23 cellular contexts compared by ENCODE assay signal in genomic region chr5:144511581-144512072, GRCh38.
"Had no signal": no experiment of that assay in that cellular context is flagged by ENCODE, and none has a peak within 500 bp of the region (broad histone marks: within the 10 kb centered on the region; RNA-seq: fewer than 3 reads in every experiment).

No MANE protein-coding gene starts in this region.

- H3K4me3 ChIP-seq: coronary artery, esophagus muscularis mucosa, gastroesophageal sphincter, heart left ventricle, lower lobe of right lung, skin epidermis, stomach, thyroid gland, vagina had no signal

- H3K27ac ChIP-seq: coronary artery, esophagus muscularis mucosa, foreskin keratinocyte, gastroesophageal sphincter, heart left ventricle, lower lobe of right lung, neutrophil, skin epidermis, stomach, thyroid gland, vagina had no signal

- H3K4me3 Mint-ChIP-seq: central memory CD8-positive, alpha-beta T cell; natural killer cell; neural crest cell; stimulated activated naive B cell treated with anti-CD40 and anti-IgM and Interleukin-4, amounts not matched to agents 10 μg/mL and 1 μg/mL and 100 μg/mL, for 72 hours had no signal

- H3K36me3 Mint-ChIP-seq: stimulated activated naive B cell treated with anti-CD40 and anti-IgM and Interleukin-4, amounts not matched to agents 10 μg/mL and 1 μg/mL and 100 μg/mL, for 72 hours had no signal

- H3K27me3 ChIP-seq: esophagus muscularis mucosa, foreskin keratinocyte, gastroesophageal sphincter, heart left ventricle, neutrophil, stomach, thyroid gland, vagina had no signal

- H3K4me1 Mint-ChIP-seq: central memory CD8-positive, alpha-beta T cell; natural killer cell; stimulated activated naive B cell treated with anti-CD40 and anti-IgM and Interleukin-4, amounts not matched to agents 10 μg/mL and 1 μg/mL and 100 μg/mL, for 72 hours had no signal

- H3K27ac Mint-ChIP-seq: natural killer cell; stimulated activated naive B cell treated with anti-CD40 and anti-IgM and Interleukin-4, amounts not matched to agents 10 μg/mL and 1 μg/mL and 100 μg/mL, for 72 hours had no signal

- H3K27me3 Mint-ChIP-seq: central memory CD8-positive, alpha-beta T cell; stimulated activated naive B cell treated with anti-CD40 and anti-IgM and Interleukin-4, amounts not matched to agents 10 μg/mL and 1 μg/mL and 100 μg/mL, for 72 hours had no signal

- H3K36me3 ChIP-seq: esophagus muscularis mucosa, gastroesophageal sphincter, heart left ventricle, lower lobe of right lung, neutrophil, stomach, thyroid gland, vagina had no signal

- H3K4me1 ChIP-seq: esophagus muscularis mucosa, foreskin keratinocyte, gastroesophageal sphincter, heart left ventricle, lower lobe of right lung, stomach, thyroid gland, vagina had no signal

- DNase-seq: dermis blood vessel endothelial cell; effector memory CD4-positive, alpha-beta T cell; foreskin keratinocyte; heart left ventricle; hippocampal formation; left cardiac atrium; left ventricle myocardium superior; lower lobe of right lung; natural killer cell; stimulated activated CD4-positive, alpha-beta T cell treated with anti-CD3 and anti-CD28 coated beads, Interleukin-15, amount 100 ng/mL, for 24 hours; stimulated activated CD4-positive, alpha-beta T cell treated with anti-CD3 and anti-CD28 coated beads, Interleukin-2, amount 100 ng/mL, for 48 hours; stimulated activated naive B cell treated with anti-CD40 and anti-IgM and Interleukin-4, amounts not matched to agents 10 μg/mL and 1 μg/mL and 100 μg/mL, for 72 hours; stomach; thyroid gland; trophoblast cell had no signal

- H3K9me3 ChIP-seq: esophagus muscularis mucosa, lower lobe of right lung, neutrophil, thyroid gland, vagina had no signal
